ENCODE assay signal across 8 cellular contexts in genomic region chr17:78130439-78131101, GRCh38. TPM values are rescaled to one million over a fixed set of nuclear protein-coding genes. Genes with fewer than 3 reads are reported as not detected.
DNase-seq lines count a peak whose midpoint lies in the region; ATAC-seq and TF ChIP-seq lines count a peak whose summit lies in the region.

Gene TMC8 (plus strand): TSS chr17:78130771. CDS start chr17:78131589, 818 bp downstream.

- peaks cover 9% of the 10 kb centered on the region for H3K4me1 Mint-ChIP-seq in Caco-2 (ENCODE audit: low read depth, unreplicated experiment)
- peaks cover 39% of the 10 kb centered on the region for H3K4me1 Mint-ChIP-seq in endothelial cell (ENCODE audit: unreplicated experiment)

- H3K36me3 ChIP-seq in Caco-2 (ENCODE audit: control insufficient read depth, insufficient read depth, low read length) (0 out of 2 replicates have a peak, but pooled peaks cover 1% of the 10 kb centered on the region), gastrocnemius medialis (no peaks in the 10 kb centered on the region)

- H3K4me3 Mint-ChIP-seq in Caco-2 (ENCODE audit: unreplicated experiment) (peak within 1 kb of the TSS; percentile 75), endothelial cell (ENCODE audit: unreplicated experiment) (no peak within 1 kb of the TSS)

- BruUV-seq in Caco-2 (replicated peaks; lab: Mats Ljungman, UMichigan): no TSS peak

- H3K27me3 Mint-ChIP-seq in Caco-2 (ENCODE audit: insufficient read depth, unreplicated experiment) (no peaks in the 10 kb centered on the region), endothelial cell (ENCODE audit: unreplicated experiment) (peaks cover 6% of the 10 kb centered on the region)

- H3K36me3 Mint-ChIP-seq in Caco-2 (ENCODE audit: insufficient read depth, unreplicated experiment): peaks cover 17% of the 10 kb centered on the region
- H3K36me3 Mint-ChIP-seq in endothelial cell (ENCODE audit: low read depth, unreplicated experiment): peaks cover 13% of the 10 kb centered on the region

- H3K9me3 Mint-ChIP-seq in Caco-2 (ENCODE audit: unreplicated experiment) (no peaks in the 10 kb centered on the region), endothelial cell (ENCODE audit: unreplicated experiment) (no peaks in the 10 kb centered on the region)

- POLR2A ChIA-PET in Caco-2 (lab: Charles Lee): interaction anchor here (0.7 kb wide), 1 partner anchor 172 kb away, joined by 5 read pairs; the partner anchor contains the start of gene TNRC6C

- H3K9me3 ChIP-seq in Caco-2 (no peaks in the 10 kb centered on the region), gastrocnemius medialis (no peaks in the 10 kb centered on the region)

- peaks cover 23% of the 10 kb centered on the region for H3K4me1 ChIP-seq in Caco-2
- peaks cover 5 to 31% of the 10 kb centered on the region in 2 donors for H3K4me1 ChIP-seq in gastrocnemius medialis

- H3K27me3 ChIP-seq in Caco-2 (replicated peaks; ENCODE audit: control insufficient read depth, insufficient read depth, low read length) (no peaks in the 10 kb centered on the region), HL-60 (ENCODE audit: insufficient read depth, poor library complexity, severe bottlenecking) (no peaks in the 10 kb centered on the region), gastrocnemius medialis (peaks cover 20 to 47% (median 40%) of the 10 kb centered on the region in 3 donors)

- in situ Hi-C loops in gastrocnemius medialis (cut with MboI; ENCODE audit: low sequenced_read_pairs in 4 of 4): no loop called here

- DNase-seq in Caco-2 (no peak), HL-60 (ENCODE audit: low read depth in 1 of 2, low spot score in 1 of 2) (peak; percentile 86 to 96), endothelial cell (ENCODE audit: low spot score) (no peak), sciatic nerve (ENCODE audit: low spot score) (peak; percentile 71), NCI-H2029 (lab: John Stamatoyannopoulos, UW) (no peak), mesenteric fat pad (ENCODE audit: low spot score) (no peak), gastrocnemius medialis (no peak)
- DNase-seq in activated CD4-positive, CD25-positive, alpha-beta regulatory T cell (lab: John Stamatoyannopoulos, UW): peak in 3 of 4 experiments; percentile 28 to 78 (median 71)

- H3K27ac ChIP-seq in HL-60 (replicated peaks) (peak within 1 kb of the TSS; percentile 93), gastrocnemius medialis (no peak within 1 kb of the TSS)

- peak in 1 of 2 donors; percentile 14 for TF ChIP-seq POLR2A in gastrocnemius medialis (IDR thresholded peaks at IDR 0.05)

- peak; percentile 3 for ATAC-seq in sciatic nerve
- ATAC-seq in gastrocnemius medialis: no peak

- H3K27ac Mint-ChIP-seq in Caco-2 (ENCODE audit: unreplicated experiment) (peak within 1 kb of the TSS; percentile 75), endothelial cell (ENCODE audit: unreplicated experiment) (peak within 1 kb of the TSS; percentile 52)

- no peak for TF ChIP-seq CTCF in Caco-2 (IDR thresholded peaks at IDR 0.05; ENCODE audit: insufficient read depth in 1 of 2, low read depth in 1 of 2, low read length in 1 of 2, severe bottlenecking in 1 of 2, unreplicated experiment in 1 of 2)
- TF ChIP-seq CTCF in HL-60 (IDR thresholded peaks at IDR 0.05; ENCODE audit: insufficient read depth, low read length): no peak
- no peak for TF ChIP-seq CTCF in endothelial cell (IDR thresholded peaks at IDR 0.05; ENCODE audit: unreplicated experiment)
- TF ChIP-seq CTCF in gastrocnemius medialis (IDR thresholded peaks at IDR 0.05 in 4 of 5, conservative IDR thresholded peaks at IDR 0.05 in 1 of 5): no peak

- intact Hi-C loops in Caco-2 (cut with micrococcal nuclease; ENCODE audit: unreplicated experiment): no loop called here
- intact Hi-C loops in sciatic nerve (cut with DNase I): no loop called here
- intact Hi-C loops in gastrocnemius medialis (cut with DNase I; ENCODE audit: low total_unique reads): no loop called here

- H3K4me3 ChIP-seq in Caco-2 (ENCODE audit: low read depth, low read length) (no peak within 1 kb of the TSS), HL-60 (replicated peaks; ENCODE audit: insufficient read depth, low read length) (peak within 1 kb of the TSS; percentile 80), gastrocnemius medialis (peak within 1 kb of the TSS in 1 of 4 donors; percentile 22)

- CTCF ChIA-PET in Caco-2 (lab: Charles Lee): no interaction called here

RNA-seq across cellular contexts. Expression of gene TMC8, which starts in this region (rescaled TPM):
- total RNA-seq in Caco-2 (2022) (not detected in 2 replicates), endothelial cell (ENCODE audit: unreplicated experiment) (55.8 TPM), sciatic nerve (12.5 TPM), mesenteric fat pad (8.4 TPM), gastrocnemius medialis (1 to 10 TPM in 1 of 4 donors, under 1 TPM in 2, not detected in 1; 0.18 to 1.6 (median 0.65) TPM)

Comparison
In these comparisons a context has a peak if more than half of its experiments do, and no peak if none do; other contexts are left out.
1. DNase-seq: peak in HL-60 (2 of 2), activated CD4-positive, CD25-positive, alpha-beta regulatory T cell (3 of 4) and sciatic nerve (single experiment); none in Caco-2 (0 of 2), endothelial cell (single experiment), NCI-H2029 (single experiment), mesenteric fat pad (single experiment) and gastrocnemius medialis (0 of 2).